In the genomic region with DNA sequence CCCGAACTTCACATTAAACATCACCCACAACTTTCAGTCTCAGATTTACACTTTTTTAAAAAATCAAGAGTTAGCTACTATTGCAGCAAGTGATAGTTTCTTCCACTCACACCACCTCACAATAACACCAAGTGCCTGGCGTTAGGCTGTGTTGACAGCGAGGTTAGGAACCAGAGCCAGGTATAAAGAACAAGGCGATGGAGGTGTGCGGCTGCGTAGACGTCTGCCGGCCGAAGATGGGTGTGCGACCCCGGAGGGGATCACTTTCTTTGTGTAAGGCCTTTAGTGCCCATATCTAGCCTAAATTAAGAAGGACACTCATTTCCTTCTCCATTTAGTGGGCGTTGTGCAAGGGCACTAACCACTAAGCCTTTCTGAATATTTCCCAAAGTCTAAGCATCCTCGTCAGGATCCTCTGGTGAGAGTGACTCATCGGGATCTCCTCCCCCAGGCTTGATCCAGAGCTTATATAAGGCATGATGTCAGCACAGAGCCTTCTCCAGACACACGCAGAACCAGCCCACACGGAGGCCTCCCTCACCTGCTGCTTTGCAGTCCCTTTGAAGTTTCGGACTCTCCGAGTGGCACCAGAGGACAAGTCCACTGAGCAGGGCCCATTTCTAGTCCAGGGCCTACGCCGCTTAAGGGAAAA, we compare ENCODE assay signal across 10 cellular contexts. TPM values are rescaled to one million over a fixed set of nuclear protein-coding genes. Genes with fewer than 3 reads are reported as not detected.
DNase-seq lines count a peak whose midpoint lies in the region; ATAC-seq and TF ChIP-seq lines count a peak whose summit lies in the region.
"Had no signal": no experiment of that assay in that cellular context is flagged by ENCODE, and none has a peak within 500 bp of the region (broad histone marks: within the 10 kb centered on the region; RNA-seq: fewer than 3 reads in every experiment).

No MANE protein-coding gene starts in this region.

- peak overlapping the region; percentile 76 for H2AK5ac ChIP-seq in mesendoderm (ENCODE audit: low read length)

- DNase-seq in Caki2 (ENCODE audit: low read depth): peak; percentile 5
- DNase-seq in NCI-H1694 treated with DMSO at 0.1 percent for 48 hours (lab: John Stamatoyannopoulos, UW): peak; percentile 51
- DNase-seq in coronary artery (ENCODE audit: low spot score): no peak
- peak; percentile 92 for DNase-seq in mesendoderm
- DNase-seq in dermis blood vessel endothelial cell: no peak
- DNase-seq in germinal center (ENCODE audit: low spot score): no peak
- no peak for DNase-seq in NCI-H1417 treated with DMSO at 0.1 percent for 48 hours (lab: John Stamatoyannopoulos, UW)

- H3K9ac ChIP-seq in mesendoderm (ENCODE audit: low read length): peak overlapping the region; percentile 52
- H3K9ac ChIP-seq: KMS-11 had no signal

- H3K36me3 ChIP-seq in mesendoderm (ENCODE audit: control insufficient read depth, insufficient read depth, low read length): no peaks in the 10 kb centered on the region

- H3K27ac ChIP-seq in coronary artery: no peak overlapping the region
- H3K27ac ChIP-seq in mesendoderm (ENCODE audit: low read depth, low read length): peak overlapping the region; percentile 87
- H3K27ac ChIP-seq: KMS-11 had no signal

- TF ChIP-seq CTCF in coronary artery (IDR thresholded peaks at IDR 0.05): no peak

- H3K4me1 ChIP-seq in mesendoderm (ENCODE audit: control insufficient read depth, low read depth, low read length): peaks cover 20% of the 10 kb centered on the region

- H3K23ac ChIP-seq in mesendoderm (ENCODE audit: low read length): peak overlapping the region; percentile 48

- H3K4me3 ChIP-seq in coronary artery: peak overlapping the region; percentile 69
- H3K4me3 ChIP-seq in mesendoderm (ENCODE audit: low read length): no peak overlapping the region

- peak overlapping the region; percentile 21 for H3K4me2 ChIP-seq in mesendoderm (ENCODE audit: low read length)
- H3K4me2 ChIP-seq: KMS-11 had no signal

- H2BK120ac ChIP-seq in mesendoderm (ENCODE audit: low read depth, low read length): peak overlapping the region; percentile 51

- in situ Hi-C loops in Caki2 (cut with HindIII; ENCODE audit: low pct_unique_long_range_greater_than_20kb, low sequenced_read_pairs): no loop called here

- no peak for ATAC-seq in GM19397 (IDR thresholded peaks at IDR 0.05; ENCODE audit: unreplicated experiment)

- WGBS in mesendoderm (ENCODE audit: extremely low coverage, insufficient coverage, low lambda C conversion rate): no CpG with 5 or more reads among the region's 20 CpGs

- no peak overlapping the region for H2BK15ac ChIP-seq in mesendoderm (replicated peaks; ENCODE audit: low read depth)

- peak overlapping the region; percentile 74 for H2BK5ac ChIP-seq in mesendoderm (ENCODE audit: low read length)

- H3K27me3 ChIP-seq in mesendoderm (ENCODE audit: insufficient read depth, low read length, poor library complexity): no peaks in the 10 kb centered on the region

- no peak overlapping the region for H4K5ac ChIP-seq in mesendoderm (ENCODE audit: low read length)

- H3K4ac ChIP-seq in mesendoderm (ENCODE audit: low read depth, low read length): peak overlapping the region; percentile 95

- peak overlapping the region; percentile 85 for H3K56ac ChIP-seq in mesendoderm (ENCODE audit: low read length)

- H3K79me1 ChIP-seq in mesendoderm (ENCODE audit: low read length): no peaks in the 10 kb centered on the region

- H3K79me2 ChIP-seq in mesendoderm (ENCODE audit: control insufficient read depth, insufficient read depth, low read length): no peaks in the 10 kb centered on the region

- no peak overlapping the region for H4K8ac ChIP-seq in mesendoderm (ENCODE audit: low read depth, low read length)

- H3K18ac ChIP-seq in mesendoderm (ENCODE audit: low read length): peak overlapping the region; percentile 75

RNA-seq across cellular contexts. Expression of a gene that starts 11.8 kb away (rescaled TPM):
- total RNA-seq in Caki2 (2014; rRNA removed; shearing (Covaris generic); ENCODE audit: low replicate concordance): not detected in 2 replicates
- 1.9 TPM for polyA plus RNA-seq in mesendoderm (2013, experiment 1 of 2)
- polyA plus RNA-seq in mesendoderm (2013, experiment 2 of 2): 1.9 TPM
- not detected in 2 replicates for total RNA-seq in dermis blood vessel endothelial cell
- total RNA-seq: mononuclear cell had no signal

Comparison
In these comparisons a context has a peak if more than half of its experiments do, and no peak if none do; other contexts are left out.
1. DNase-seq: peak in Caki2 (single experiment), NCI-H1694 treated with DMSO at 0.1 percent for 48 hours (single experiment) and mesendoderm (single experiment); none in coronary artery (single experiment), dermis blood vessel endothelial cell (single experiment), germinal center (single experiment) and NCI-H1417 treated with DMSO at 0.1 percent for 48 hours (single experiment).